ENCODE assay signal across 1 cellular context in genomic region chr2:149579972-149580882, GRCh38.
TF ChIP-seq lines count a peak whose summit lies in the region.

No MANE protein-coding gene starts in this region.

TF ChIP-seq in K562, 482 proteins besides CTCF, POLR2A, EP300 and RAD21 (continued from another document):
- TF ChIP-seq TFE3 (CRISPR knock-in tag; IDR thresholded peaks at IDR 0.05), result peak; percentile 48
- TF ChIP-seq FOXK2 (conservative IDR thresholded peaks at IDR 0.05 in 1 of 2, IDR thresholded peaks at IDR 0.05 in 1 of 2; ENCODE audit: low read depth in 2 of 2), result no peak
TF ChIP-seq in K562: peak in this region for 1.
